1 cellular context compared by ENCODE assay signal in genomic region chr6:28345201-28345600, GRCh38.
TF ChIP-seq lines count a peak whose summit lies in the region.

No MANE protein-coding gene starts in this region.

TF ChIP-seq in HepG2, 621 proteins besides CTCF, POLR2A, EP300 and RAD21 (continued from another document and continues in another):
- peak; percentile 53; the same call in 1 of the 2 replicates for TF ChIP-seq GATAD1 (CRISPR knock-in tag; IDR thresholded peaks at IDR 0.05)
- 0 out of 2 replicates have a peak, but pooled peaks have one; percentile 38 for TF ChIP-seq ZFP36L1 (CRISPR knock-in tag; IDR thresholded peaks at IDR 0.05)
- TF ChIP-seq, protein P1, sequence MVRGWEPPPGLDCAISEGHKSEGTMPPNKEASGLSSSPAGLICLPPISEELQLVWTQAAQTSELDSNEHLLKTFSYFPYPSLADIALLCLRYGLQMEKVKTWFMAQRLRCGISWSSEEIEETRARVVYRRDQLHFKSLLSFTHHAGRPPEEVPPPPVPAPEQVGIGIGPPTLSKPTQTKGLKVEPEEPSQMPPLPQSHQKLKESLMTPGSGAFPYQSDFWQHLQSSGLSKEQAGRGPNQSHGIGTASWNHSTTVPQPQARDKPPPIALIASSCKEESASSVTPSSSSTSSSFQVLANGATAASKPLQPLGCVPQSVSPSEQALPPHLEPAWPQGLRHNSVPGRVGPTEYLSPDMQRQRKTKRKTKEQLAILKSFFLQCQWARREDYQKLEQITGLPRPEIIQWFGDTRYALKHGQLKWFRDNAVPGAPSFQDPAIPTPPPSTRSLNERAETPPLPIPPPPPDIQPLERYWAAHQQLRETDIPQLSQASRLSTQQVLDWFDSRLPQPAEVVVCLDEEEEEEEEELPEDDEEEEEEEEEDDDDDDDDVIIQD (CRISPR knock-in tag; IDR thresholded peaks at IDR 0.05; ENCODE audit: low read depth) = peak; percentile 82
- TF ChIP-seq, protein P2, sequence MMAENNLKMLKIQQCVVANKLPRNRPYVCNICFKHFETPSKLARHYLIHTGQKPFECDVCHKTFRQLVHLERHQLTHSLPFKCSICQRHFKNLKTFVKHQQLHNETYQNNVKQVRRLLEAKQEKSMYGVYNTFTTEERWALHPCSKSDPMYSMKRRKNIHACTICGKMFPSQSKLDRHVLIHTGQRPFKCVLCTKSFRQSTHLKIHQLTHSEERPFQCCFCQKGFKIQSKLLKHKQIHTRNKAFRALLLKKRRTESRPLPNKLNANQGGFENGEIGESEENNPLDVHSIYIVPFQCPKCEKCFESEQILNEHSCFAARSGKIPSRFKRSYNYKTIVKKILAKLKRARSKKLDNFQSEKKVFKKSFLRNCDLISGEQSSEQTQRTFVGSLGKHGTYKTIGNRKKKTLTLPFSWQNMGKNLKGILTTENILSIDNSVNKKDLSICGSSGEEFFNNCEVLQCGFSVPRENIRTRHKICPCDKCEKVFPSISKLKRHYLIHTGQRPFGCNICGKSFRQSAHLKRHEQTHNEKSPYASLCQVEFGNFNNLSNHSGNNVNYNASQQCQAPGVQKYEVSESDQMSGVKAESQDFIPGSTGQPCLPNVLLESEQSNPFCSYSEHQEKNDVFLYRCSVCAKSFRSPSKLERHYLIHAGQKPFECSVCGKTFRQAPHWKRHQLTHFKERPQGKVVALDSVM (CRISPR knock-in tag; IDR thresholded peaks at IDR 0.05) = 0 out of 2 replicates have a peak, but pooled peaks have one; percentile 12
- no peak for TF ChIP-seq CHD2 (IDR thresholded peaks at IDR 0.05; ENCODE audit: low read depth, low read length)
- no peak for TF ChIP-seq CREB1 (IDR thresholded peaks at IDR 0.05)
- TF ChIP-seq CREB1 (CRISPR knock-in tag; IDR thresholded peaks at IDR 0.05) = no peak
- TF ChIP-seq ATF7-NPFF (CRISPR knock-in tag; IDR thresholded peaks at IDR 0.05; ENCODE audit: low read depth) = no peak
- no peak for TF ChIP-seq HOXA9 (CRISPR knock-in tag; IDR thresholded peaks at IDR 0.05; ENCODE audit: borderline replicate concordance)
- TF ChIP-seq FOXJ3 (CRISPR knock-in tag; IDR thresholded peaks at IDR 0.05; ENCODE audit: borderline replicate concordance) = peak; percentile 52; the same call in 1 of the 2 replicates
- peak; percentile 85 for TF ChIP-seq MIXL1 (CRISPR knock-in tag; IDR thresholded peaks at IDR 0.05)
- peak; percentile 52; the same call in 1 of the 2 replicates for TF ChIP-seq THAP11 (CRISPR knock-in tag; IDR thresholded peaks at IDR 0.05)
- TF ChIP-seq ZNF792 (CRISPR knock-in tag; IDR thresholded peaks at IDR 0.05) = peak; percentile 93
- no peak for TF ChIP-seq ZNF296 (CRISPR knock-in tag; conservative IDR thresholded peaks at IDR 0.05)
- TF ChIP-seq HOXA3 (CRISPR knock-in tag; IDR thresholded peaks at IDR 0.05) = peak; percentile 66; the same call in 1 of the 2 replicates
- TF ChIP-seq TBL1XR1 (IDR thresholded peaks at IDR 0.05; ENCODE audit: borderline replicate concordance, low read length, partially characterized antibody) = no peak
- TF ChIP-seq ZNF574 (CRISPR knock-in tag; IDR thresholded peaks at IDR 0.05) = peak; percentile 95
- peak; percentile 86; the same call in 1 of the 2 replicates for TF ChIP-seq RCOR2 (CRISPR knock-in tag; IDR thresholded peaks at IDR 0.05)
- no peak for TF ChIP-seq ZNF780A (CRISPR knock-in tag; IDR thresholded peaks at IDR 0.05)
- peak; percentile 47 for TF ChIP-seq FOSL2 (CRISPR knock-in tag; IDR thresholded peaks at IDR 0.05)
- no peak for TF ChIP-seq ZNF44 (CRISPR knock-in tag; IDR thresholded peaks at IDR 0.05)
- TF ChIP-seq SRY (CRISPR knock-in tag; IDR thresholded peaks at IDR 0.05) = no peak
- TF ChIP-seq NFE2L2 (IDR thresholded peaks at IDR 0.05; ENCODE audit: low read length) = no peak
- no peak for TF ChIP-seq SIN3B (IDR thresholded peaks at IDR 0.05; ENCODE audit: low read length)
- peak; percentile 33; the same call in 1 of the 2 replicates for TF ChIP-seq FOXK1 (CRISPR knock-in tag; IDR thresholded peaks at IDR 0.05; ENCODE audit: borderline replicate concordance, low read depth)
- peak; percentile 73 for TF ChIP-seq PHF21A (CRISPR knock-in tag; IDR thresholded peaks at IDR 0.05)
- TF ChIP-seq, protein P3, sequence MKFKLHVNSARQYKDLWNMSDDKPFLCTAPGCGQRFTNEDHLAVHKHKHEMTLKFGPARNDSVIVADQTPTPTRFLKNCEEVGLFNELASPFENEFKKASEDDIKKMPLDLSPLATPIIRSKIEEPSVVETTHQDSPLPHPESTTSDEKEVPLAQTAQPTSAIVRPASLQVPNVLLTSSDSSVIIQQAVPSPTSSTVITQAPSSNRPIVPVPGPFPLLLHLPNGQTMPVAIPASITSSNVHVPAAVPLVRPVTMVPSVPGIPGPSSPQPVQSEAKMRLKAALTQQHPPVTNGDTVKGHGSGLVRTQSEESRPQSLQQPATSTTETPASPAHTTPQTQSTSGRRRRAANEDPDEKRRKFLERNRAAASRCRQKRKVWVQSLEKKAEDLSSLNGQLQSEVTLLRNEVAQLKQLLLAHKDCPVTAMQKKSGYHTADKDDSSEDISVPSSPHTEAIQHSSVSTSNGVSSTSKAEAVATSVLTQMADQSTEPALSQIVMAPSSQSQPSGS (CRISPR knock-in tag; IDR thresholded peaks at IDR 0.05) = peak; percentile 44; the same call in 1 of the 2 replicates
- TF ChIP-seq TGIF2 (CRISPR knock-in tag; IDR thresholded peaks at IDR 0.05) = no peak
- TF ChIP-seq ZNF713 (CRISPR knock-in tag; IDR thresholded peaks at IDR 0.05) = no peak
- no peak for TF ChIP-seq DNMT1 (CRISPR knock-in tag; IDR thresholded peaks at IDR 0.05)
- no peak for TF ChIP-seq RNF2 (conservative IDR thresholded peaks at IDR 0.05; ENCODE audit: low read depth)
- TF ChIP-seq DMAP1 (CRISPR knock-in tag; IDR thresholded peaks at IDR 0.05) = no peak
- no peak for TF ChIP-seq HIVEP1 (CRISPR knock-in tag; IDR thresholded peaks at IDR 0.05)
- no peak for TF ChIP-seq ZNF121 (CRISPR knock-in tag; IDR thresholded peaks at IDR 0.05)
- no peak for TF ChIP-seq CC2D1A (CRISPR knock-in tag; IDR thresholded peaks at IDR 0.05)
- peak; percentile 73 for TF ChIP-seq PAXIP1 (CRISPR knock-in tag; conservative IDR thresholded peaks at IDR 0.05)
- no peak for TF ChIP-seq U2AF2 (IDR thresholded peaks at IDR 0.05; ENCODE audit: low read depth, low read length)
- no peak for TF ChIP-seq YY1 (IDR thresholded peaks at IDR 0.05; ENCODE audit: insufficient read depth, insufficient replicate concordance, low read depth, low read length)
- TF ChIP-seq HNF4A (CRISPR knock-in tag; IDR thresholded peaks at IDR 0.05) = peak; percentile 56; the same call in 1 of the 2 replicates
- TF ChIP-seq KAT2B (IDR thresholded peaks at IDR 0.05; ENCODE audit: borderline replicate concordance, low read depth, low read length) = no peak
- TF ChIP-seq ZBTB49 (CRISPR knock-in tag; IDR thresholded peaks at IDR 0.05; ENCODE audit: borderline replicate concordance) = no peak
- no peak for TF ChIP-seq MAFG (CRISPR knock-in tag; IDR thresholded peaks at IDR 0.05)
- TF ChIP-seq LRRFIP1 (CRISPR knock-in tag; conservative IDR thresholded peaks at IDR 0.05) = no peak
- TF ChIP-seq ZNF124 (CRISPR knock-in tag; IDR thresholded peaks at IDR 0.05) = 0 out of 2 replicates have a peak, but pooled peaks have one; percentile 58
- TF ChIP-seq KDM5B (CRISPR knock-in tag; IDR thresholded peaks at IDR 0.05; ENCODE audit: borderline replicate concordance) = no peak
- TF ChIP-seq GABPA (IDR thresholded peaks at IDR 0.05; ENCODE audit: low read depth, low read length) = no peak
- peak; percentile 49 for TF ChIP-seq GABPA (CRISPR knock-in tag; IDR thresholded peaks at IDR 0.05; ENCODE audit: low read depth)
- peak; percentile 50 for TF ChIP-seq ELF3 (CRISPR knock-in tag; IDR thresholded peaks at IDR 0.05)
- 0 out of 2 replicates have a peak, but pooled peaks have one; percentile 19 for TF ChIP-seq MEF2D (CRISPR knock-in tag; IDR thresholded peaks at IDR 0.05)
- no peak for TF ChIP-seq ZNF143 (CRISPR knock-in tag; IDR thresholded peaks at IDR 0.05)
- TF ChIP-seq BCL6 (CRISPR knock-in tag; IDR thresholded peaks at IDR 0.05) = 0 out of 2 replicates have a peak, but pooled peaks have one; percentile 16
- no peak for TF ChIP-seq FOXP1 (IDR thresholded peaks at IDR 0.05)
- peak; percentile 25; the same call in 1 of the 2 replicates for TF ChIP-seq FOXP1 (CRISPR knock-in tag; IDR thresholded peaks at IDR 0.05)
- no peak for TF ChIP-seq ZBTB38 (CRISPR knock-in tag; IDR thresholded peaks at IDR 0.05)
- TF ChIP-seq ELF4 (CRISPR knock-in tag; IDR thresholded peaks at IDR 0.05; ENCODE audit: borderline replicate concordance) = no peak
- TF ChIP-seq FIP1L1 (IDR thresholded peaks at IDR 0.05; ENCODE audit: borderline replicate concordance, insufficient read depth, low read depth, low read length) = no peak
